Comparison of ENCODE assay signal across 15 cellular contexts in genomic region chr13:98548230-98548629, GRCh38. TPM values are rescaled to one million over a fixed set of nuclear protein-coding genes. Genes with fewer than 3 reads are reported as not detected.
DNase-seq lines count a peak whose midpoint lies in the region; ATAC-seq, FAIRE-seq and TF ChIP-seq lines count a peak whose summit lies in the region.
"Had no signal": no experiment of that assay in that cellular context is flagged by ENCODE, and none has a peak within 500 bp of the region (broad histone marks: within the 10 kb centered on the region; RNA-seq: fewer than 3 reads in every experiment).

No MANE protein-coding gene starts in this region.

- H3K4me1 Mint-ChIP-seq in activated naive CD4-positive, alpha-beta T cell treated with anti-CD3 and anti-CD28 coated beads for 36 hours (ENCODE audit: low read depth) = peaks cover 85% of the 10 kb centered on the region
- H3K4me1 Mint-ChIP-seq in T-cell = peaks cover 84 to 91% (median 89%) of the 10 kb centered on the region in 3 donors

- no peak for TF ChIP-seq POLR2A in stomach (IDR thresholded peaks at IDR 0.05)

- H3K27ac ChIP-seq in stomach = peak overlapping the region in 3 of 5 donors; percentile 25 to 64 (median 50)

- no peaks in the 10 kb centered on the region for H3K27me3 ChIP-seq in stomach

- no peak overlapping the region for H3K4me3 Mint-ChIP-seq in activated naive CD4-positive, alpha-beta T cell treated with anti-CD3 and anti-CD28 coated beads for 36 hours
- no peak overlapping the region for H3K4me3 Mint-ChIP-seq in T-cell

- H3K27ac Mint-ChIP-seq in activated naive CD4-positive, alpha-beta T cell treated with anti-CD3 and anti-CD28 coated beads for 36 hours = no peak overlapping the region
- peak overlapping the region; percentile 4 to 28 for H3K27ac Mint-ChIP-seq in T-cell

- no peaks in the 10 kb centered on the region for H3K9me3 Mint-ChIP-seq in activated naive CD4-positive, alpha-beta T cell treated with anti-CD3 and anti-CD28 coated beads for 36 hours
- H3K9me3 Mint-ChIP-seq in T-cell = no peaks in the 10 kb centered on the region
- H3K9me3 Mint-ChIP-seq: activated naive CD4-positive, alpha-beta T cell treated with anti-CD3 and anti-CD28 coated beads, Interleukin-2, amount 50 U/mL, for 24 hours had no signal

- no peaks in the 10 kb centered on the region for H3K9me3 ChIP-seq in stomach

- no peaks in the 10 kb centered on the region for H3K27me3 Mint-ChIP-seq in activated naive CD4-positive, alpha-beta T cell treated with anti-CD3 and anti-CD28 coated beads for 36 hours (ENCODE audit: low read depth)
- no peaks in the 10 kb centered on the region for H3K27me3 Mint-ChIP-seq in T-cell
- H3K27me3 Mint-ChIP-seq: activated naive CD4-positive, alpha-beta T cell treated with anti-CD3 and anti-CD28 coated beads, Interleukin-2, amount 50 U/mL, for 24 hours had no signal

- intact Hi-C loops in activated naive CD4-positive, alpha-beta T cell treated with anti-CD3 and anti-CD28 coated beads for 36 hours (cut with micrococcal nuclease) = no loop called here
- intact Hi-C loops in stomach (cut with DNase I; ENCODE audit: low total_unique reads) = no loop called here

- peaks cover 28 to 92% (median 71%) of the 10 kb centered on the region in 4 donors for H3K4me1 ChIP-seq in stomach

- TF ChIP-seq EP300 in stomach (IDR thresholded peaks at IDR 0.05) = no peak

- 84 to 93% (median 89%) methylated on average over 3 of the region's 3 CpGs for WGBS in stomach, 5 donors

- peak; percentile 30 for DNase-seq in activated naive CD4-positive, alpha-beta T cell treated with anti-CD3 and anti-CD28 coated beads for 36 hours
- DNase-seq in activated naive CD4-positive, alpha-beta T cell (lab: John Stamatoyannopoulos, UW) = no peak
- DNase-seq in T-cell (no peak), hepatic stellate cell (ENCODE audit: low spot score) (peak; percentile 38), stomach (no peak), NCI-H69 (lab: John Stamatoyannopoulos, UW) (no peak), HTR-8/SVneo (ENCODE audit: insufficient read length, low spot score) (no peak), NCI-H2196 treated with DMSO at 0.1 percent for 48 hours (lab: John Stamatoyannopoulos, UW; ENCODE audit: unreplicated experiment) (no peak)
- DNase-seq: Calu3; hypothalamus; left cardiac atrium; NCI-H2107; right cardiac atrium; stimulated activated CD4-positive, alpha-beta T cell treated with anti-CD3 and anti-CD28 coated beads, Interleukin-4, amount 100 ng/mL, for 24 hours had no signal

- no peak for FAIRE-seq in HTR-8/SVneo (lab: Jason Lieb, UNC)

- no peak for ATAC-seq in T-cell (replicated peaks in 1 of 4)
- ATAC-seq: right cardiac atrium had no signal

- H3K36me3 Mint-ChIP-seq in activated naive CD4-positive, alpha-beta T cell treated with anti-CD3 and anti-CD28 coated beads for 36 hours (ENCODE audit: low read depth) = peaks cover 22% of the 10 kb centered on the region
- peaks cover 20% of the 10 kb centered on the region for H3K36me3 Mint-ChIP-seq in T-cell

- no peak for TF ChIP-seq CTCF in stomach (IDR thresholded peaks at IDR 0.05)

- H3K4me3 ChIP-seq in stomach = no peak overlapping the region

- CTCF ChIA-PET in activated naive CD4-positive, alpha-beta T cell treated with anti-CD3 and anti-CD28 coated beads for 36 hours (lab: Charles Lee) = interaction anchor here (0.6 to 1.6 kb wide), 4 partner anchors 16 to 102 kb away, joined by 3 to 6 read pairs (median 4); no protein-coding TSS in a partner anchor
- CTCF ChIA-PET in T-cell (lab: Charles Lee) = no interaction called here

- POLR2A ChIA-PET in T-cell (lab: Charles Lee) = no interaction called here

- H3K36me3 ChIP-seq in stomach = peaks cover 0 to 21% (median 18%) of the 10 kb centered on the region in 4 donors

RNA-seq across cellular contexts. Expression of gene STK24, which starts 28.7 kb away (rescaled TPM):
- total RNA-seq in activated naive CD4-positive, alpha-beta T cell treated with anti-CD3 and anti-CD28 coated beads for 36 hours = 10 to 100 TPM; 95.5 to 96.7 TPM
- total RNA-seq in T-cell (100 to 1,000 TPM in 4 of 5 donors, 10 to 100 TPM in 1; 92.1 to 143 (median 113) TPM), stomach (100 to 1,000 TPM in 1 of 5 donors, 10 to 100 TPM in 4; 33.0 to 104 (median 58.9) TPM)
- polyA plus RNA-seq in stomach = 100 to 1,000 TPM in 1 of 3 donors, 10 to 100 TPM in 2; 59.2 to 139 (median 59.8) TPM

Comparison
In these comparisons a context has a peak if more than half of its experiments do, and no peak if none do; other contexts are left out.
1. DNase-seq: peak in activated naive CD4-positive, alpha-beta T cell treated with anti-CD3 and anti-CD28 coated beads for 36 hours (single experiment) and hepatic stellate cell (single experiment); none in activated naive CD4-positive, alpha-beta T cell (0 of 4), T-cell (0 of 34), stomach (single experiment), NCI-H69 (single experiment), HTR-8/SVneo (single experiment) and NCI-H2196 treated with DMSO at 0.1 percent for 48 hours (single experiment).